ENCODE assay signal across 8 cellular contexts in the genomic region with DNA sequence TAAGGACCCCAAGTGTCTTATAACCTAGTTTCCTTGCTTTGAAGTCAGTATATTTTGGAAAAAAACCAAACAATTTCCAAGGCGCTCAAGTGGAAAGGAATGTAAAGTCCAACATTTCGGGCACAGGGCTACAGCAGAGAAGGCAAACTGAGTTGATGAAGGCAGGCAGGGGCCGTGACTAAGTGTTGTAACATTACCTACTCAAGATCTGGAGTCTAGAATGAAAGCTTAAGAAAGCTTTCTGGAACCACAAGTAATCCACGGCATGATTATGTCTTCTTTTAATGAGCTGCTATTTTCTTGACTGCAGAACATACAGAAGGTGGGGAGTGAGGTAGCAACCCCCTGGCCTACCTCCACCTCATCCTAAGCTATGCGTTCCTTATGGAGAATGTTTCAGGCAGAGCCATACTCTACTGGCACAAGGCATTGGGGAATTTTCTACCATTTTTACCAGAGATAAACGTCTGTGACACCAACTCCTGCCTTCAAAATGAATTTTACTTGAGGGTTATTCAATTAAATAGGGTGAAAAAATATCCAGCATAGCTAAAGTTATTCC. TPM values are rescaled to one million over a fixed set of nuclear protein-coding genes. Genes with fewer than 3 reads are reported as not detected.
DNase-seq lines count a peak whose midpoint lies in the region; ATAC-seq and TF ChIP-seq lines count a peak whose summit lies in the region.

No MANE protein-coding gene starts in this region.

- H3K27me3 Mint-ChIP-seq in activated T-cell treated with anti-CD3 and anti-CD28 coated beads, Interleukin-2, amount 50 U/mL, for 4 hours (ENCODE audit: low read depth): no peaks in the 10 kb centered on the region
- H3K27me3 Mint-ChIP-seq in activated B cell treated with CpG ODN at 0.5 μM for 24 hours: no peaks in the 10 kb centered on the region
- H3K27me3 Mint-ChIP-seq in glutamatergic neuron (ENCODE audit: unreplicated experiment): peaks cover 25% of the 10 kb centered on the region

- ATAC-seq in activated T-cell treated with anti-CD3 and anti-CD28 coated beads, Interleukin-2, amount 50 U/mL, for 4 hours: no peak
- no peak for ATAC-seq in activated B cell treated with CpG ODN at 0.5 μM for 24 hours (ENCODE audit: low read depth)
- ATAC-seq in GM18502 (IDR thresholded peaks at IDR 0.05; ENCODE audit: poor library complexity, unreplicated experiment): no peak

- H3K36me3 ChIP-seq in thymus (ENCODE audit: control insufficient read depth, insufficient read depth): peaks cover 28% of the 10 kb centered on the region

- H3K4me1 Mint-ChIP-seq in activated T-cell treated with anti-CD3 and anti-CD28 coated beads, Interleukin-2, amount 50 U/mL, for 4 hours (ENCODE audit: low read depth): peaks cover 56% of the 10 kb centered on the region
- H3K4me1 Mint-ChIP-seq in activated B cell treated with CpG ODN at 0.5 μM for 24 hours (peaks cover 53% of the 10 kb centered on the region), glutamatergic neuron (ENCODE audit: low read depth, unreplicated experiment) (peaks cover 28% of the 10 kb centered on the region)

- H3K4me1 ChIP-seq in thymus (ENCODE audit: control insufficient read depth, insufficient read depth, low read length): peaks cover 15% of the 10 kb centered on the region

- CTCF ChIA-PET in activated B cell treated with CpG ODN at 0.5 μM for 24 hours (lab: Charles Lee): interaction anchor here (0.9 to 4.6 kb wide), 7 partner anchors 15 to 131 kb away, joined by 3 to 21 read pairs (median 5); no protein-coding TSS in a partner anchor

- WGBS in thymus: 88% methylated on average over 6 of the region's 6 CpGs

- peak overlapping the region; percentile 99 for H3K27ac Mint-ChIP-seq in activated B cell treated with CpG ODN at 0.5 μM for 24 hours
- H3K27ac Mint-ChIP-seq in glutamatergic neuron (ENCODE audit: unreplicated experiment): peak overlapping the region; percentile 53

- peak overlapping the region; percentile 75 for H3K27ac ChIP-seq in thymus (ENCODE audit: low read depth)

- peaks cover 44% of the 10 kb centered on the region for H3K36me3 Mint-ChIP-seq in activated T-cell treated with anti-CD3 and anti-CD28 coated beads, Interleukin-2, amount 50 U/mL, for 4 hours (ENCODE audit: insufficient read depth)
- H3K36me3 Mint-ChIP-seq in activated B cell treated with CpG ODN at 0.5 μM for 24 hours (ENCODE audit: low read depth): peaks cover 71% of the 10 kb centered on the region
- peaks cover 10% of the 10 kb centered on the region for H3K36me3 Mint-ChIP-seq in glutamatergic neuron (ENCODE audit: unreplicated experiment)

- no peak for DNase-seq in activated T-cell treated with anti-CD3 and anti-CD28 coated beads, Interleukin-2, amount 50 U/mL, for 4 hours
- no peak for DNase-seq in activated T-cell treated with anti-CD3 and anti-CD28 coated beads, Interleukin-2, amount 50 U/mL, for 1 hour
- DNase-seq in activated B cell treated with CpG ODN at 0.5 μM for 24 hours (no peak), glutamatergic neuron (no peak), 8988T (no peak), inferior parietal cortex (ENCODE audit: extremely low spot score) (no peak)

- peak overlapping the region; percentile 90 for H3K4me3 Mint-ChIP-seq in activated T-cell treated with anti-CD3 and anti-CD28 coated beads, Interleukin-2, amount 50 U/mL, for 4 hours
- H3K4me3 Mint-ChIP-seq in activated B cell treated with CpG ODN at 0.5 μM for 24 hours: no peak overlapping the region
- peak overlapping the region; percentile 63 for H3K4me3 Mint-ChIP-seq in glutamatergic neuron (ENCODE audit: unreplicated experiment)

- H3K9me3 ChIP-seq in thymus (ENCODE audit: control insufficient read depth): no peaks in the 10 kb centered on the region

- POLR2A ChIA-PET in activated B cell treated with CpG ODN at 0.5 μM for 24 hours (lab: Charles Lee): interaction anchor here (0.5 to 4.8 kb wide), 14 partner anchors 14 to 118 kb away, joined by 3 to 75 read pairs (median 4); partner anchors contain the start of genes ABCF1 and PRR3

- no peak overlapping the region for H3K4me3 ChIP-seq in thymus (ENCODE audit: low read length)

- intact Hi-C loops in activated B cell treated with CpG ODN at 0.5 μM for 24 hours (cut with micrococcal nuclease): loop anchor here (1.0 kb wide), 1 partner anchor 9 kb away; no protein-coding TSS in a partner anchor

- H3K27me3 ChIP-seq in thymus (ENCODE audit: control insufficient read depth, insufficient read depth): no peaks in the 10 kb centered on the region

- TF ChIP-seq CTCF in activated B cell treated with CpG ODN at 0.5 μM for 24 hours (IDR thresholded peaks at IDR 0.05): no peak
- no peak for TF ChIP-seq CTCF in glutamatergic neuron (IDR thresholded peaks at IDR 0.05; ENCODE audit: partially characterized antibody, unreplicated experiment)

- no peaks in the 10 kb centered on the region for H3K9me3 Mint-ChIP-seq in activated T-cell treated with anti-CD3 and anti-CD28 coated beads, Interleukin-2, amount 50 U/mL, for 4 hours
- no peaks in the 10 kb centered on the region for H3K9me3 Mint-ChIP-seq in activated B cell treated with CpG ODN at 0.5 μM for 24 hours
- peaks cover 29% of the 10 kb centered on the region for H3K9me3 Mint-ChIP-seq in glutamatergic neuron (ENCODE audit: unreplicated experiment)

RNA-seq across cellular contexts. Expression of gene PPP1R10, which starts 4.3 kb away (rescaled TPM):
- total RNA-seq in activated T-cell treated with anti-CD3 and anti-CD28 coated beads, Interleukin-2, amount 50 U/mL, for 4 hours: 100 to 1,000 TPM; 102 to 106 (median 106) TPM
- 85.6 and 112 TPM in 2 replicates for total RNA-seq in activated B cell treated with CpG ODN at 0.5 μM for 24 hours
- 99.7 TPM for total RNA-seq in glutamatergic neuron (ENCODE audit: unreplicated experiment)
- polyA plus RNA-seq in thymus: 24.9 TPM

RNA-seq across cellular contexts. Expression of gene MRPS18B, which starts 4.9 kb away (rescaled TPM):
- 100 to 1,000 TPM in 2 of 3 donors, 10 to 100 TPM in 1; 98.6 to 108 (median 103) TPM for total RNA-seq in activated T-cell treated with anti-CD3 and anti-CD28 coated beads, Interleukin-2, amount 50 U/mL, for 4 hours
- total RNA-seq in activated B cell treated with CpG ODN at 0.5 μM for 24 hours: 57.7 and 61.2 TPM in 2 replicates
- 40.0 TPM for total RNA-seq in glutamatergic neuron (ENCODE audit: unreplicated experiment)
- 48.9 TPM for polyA plus RNA-seq in thymus

RNA-seq across cellular contexts. Expression of gene ATAT1, which starts 13.9 kb away (rescaled TPM):
- total RNA-seq in activated T-cell treated with anti-CD3 and anti-CD28 coated beads, Interleukin-2, amount 50 U/mL, for 4 hours: 10 to 100 TPM in 1 of 3 donors, 1 to 10 TPM in 2; 5.9 to 10.3 (median 9.5) TPM
- total RNA-seq in activated B cell treated with CpG ODN at 0.5 μM for 24 hours: 6.9 and 10.3 TPM in 2 replicates
- 131 TPM for total RNA-seq in glutamatergic neuron (ENCODE audit: unreplicated experiment)
- polyA plus RNA-seq in thymus: 7.5 TPM

RNA-seq across cellular contexts. Expression of gene C6orf136, which starts 34.2 kb away (rescaled TPM):
- total RNA-seq in activated T-cell treated with anti-CD3 and anti-CD28 coated beads, Interleukin-2, amount 50 U/mL, for 4 hours: 10 to 100 TPM; 34.7 to 36.7 (median 36.6) TPM
- 21.6 and 35.6 TPM in 2 replicates for total RNA-seq in activated B cell treated with CpG ODN at 0.5 μM for 24 hours
- total RNA-seq in glutamatergic neuron (ENCODE audit: unreplicated experiment): 13.7 TPM
- polyA plus RNA-seq in thymus: 24.0 TPM

RNA-seq across cellular contexts. Expression of gene ABCF1, which starts 41.5 kb away (rescaled TPM):
- total RNA-seq in activated T-cell treated with anti-CD3 and anti-CD28 coated beads, Interleukin-2, amount 50 U/mL, for 4 hours: 100 to 1,000 TPM; 167 to 181 (median 181) TPM
- 93.7 and 94.5 TPM in 2 replicates for total RNA-seq in activated B cell treated with CpG ODN at 0.5 μM for 24 hours
- total RNA-seq in glutamatergic neuron (ENCODE audit: unreplicated experiment): 62.7 TPM
- 23.5 TPM for polyA plus RNA-seq in thymus

Comparison
In these comparisons a context has a peak if more than half of its experiments do, and no peak if none do; other contexts are left out.
1. RNA of gene ATAT1, which starts 13.9 kb away (total RNA-seq): 131 TPM in glutamatergic neuron (single experiment); 6.9 to 10.3 TPM in activated B cell treated with CpG ODN at 0.5 μM for 24 hours and 5.9 to 10.3 TPM in activated T-cell treated with anti-CD3 and anti-CD28 coated beads, Interleukin-2, amount 50 U/mL, for 4 hours; every median in the first group is over 10 times any median in the second.